In genomic region chr6:70172252-70172651, GRCh38 we compare ENCODE assay signal across 20 cellular contexts.
"Had no signal": no experiment of that assay in that cellular context is flagged by ENCODE, and none has a peak within 500 bp of the region (broad histone marks: within the 10 kb centered on the region; RNA-seq: fewer than 3 reads in every experiment).

No MANE protein-coding gene starts in this region.

- H3K27ac Mint-ChIP-seq: effector memory CD8-positive, alpha-beta T cell; natural killer cell treated with Interleukin-12 subunit alpha and Interleukin-12 subunit beta and Interleukin-15 and Interleukin-18, amount 100 ng/mL, for 72 hours; progenitor cell of endocrine pancreas; stimulated activated effector memory CD8-positive, alpha-beta T cell treated with anti-CD3 and anti-CD28 coated beads, Interleukin-12 subunit alpha, Interleukin-12 subunit beta, amount 100 ng/mL, for 72 hours had no signal

- H3K9me3 Mint-ChIP-seq: natural killer cell treated with Interleukin-12 subunit alpha and Interleukin-12 subunit beta and Interleukin-15 and Interleukin-18, amount 100 ng/mL, for 72 hours; stimulated activated effector memory CD8-positive, alpha-beta T cell treated with anti-CD3 and anti-CD28 coated beads, Interleukin-12 subunit alpha, Interleukin-12 subunit beta, amount 100 ng/mL, for 72 hours had no signal

- H3K9ac ChIP-seq: parathyroid adenoma had no signal

- H3K4me1 ChIP-seq: lower lobe of right lung, parathyroid adenoma, right lobe of liver, testis, tibial nerve, upper lobe of left lung had no signal

- H3K4me1 Mint-ChIP-seq: neural crest cell; stimulated activated effector memory CD8-positive, alpha-beta T cell treated with anti-CD3 and anti-CD28 coated beads, Interleukin-12 subunit alpha, Interleukin-12 subunit beta, amount 100 ng/mL, for 72 hours had no signal

- H3K36me3 ChIP-seq: lower lobe of right lung, neutrophil, right lobe of liver, tibial nerve, upper lobe of left lung had no signal

- H3K27me3 ChIP-seq: right lobe of liver, testis, tibial nerve, upper lobe of left lung had no signal

- ATAC-seq: effector memory CD8-positive, alpha-beta T cell; left ventricle myocardium superior; lower lobe of right lung; natural killer cell treated with Interleukin-12 subunit alpha and Interleukin-12 subunit beta and Interleukin-15 and Interleukin-18, amount 100 ng/mL, for 72 hours; right lobe of liver; stimulated activated effector memory CD8-positive, alpha-beta T cell treated with anti-CD3 and anti-CD28 coated beads, Interleukin-12 subunit alpha, Interleukin-12 subunit beta, amount 100 ng/mL, for 72 hours; stimulated activated naive CD8-positive, alpha-beta T cell treated with anti-CD3 and anti-CD28 coated beads, Interleukin-15, Interleukin-2, amounts not matched to agents 100 U/mL and 50 U/mL, for 24 hours had no signal

- H3K36me3 Mint-ChIP-seq: natural killer cell treated with Interleukin-12 subunit alpha and Interleukin-12 subunit beta and Interleukin-15 and Interleukin-18, amount 100 ng/mL, for 72 hours; stimulated activated effector memory CD8-positive, alpha-beta T cell treated with anti-CD3 and anti-CD28 coated beads, Interleukin-12 subunit alpha, Interleukin-12 subunit beta, amount 100 ng/mL, for 72 hours had no signal

- H3K27ac ChIP-seq: lower lobe of right lung, neutrophil, parathyroid adenoma, right lobe of liver, testis, tibial nerve, upper lobe of left lung had no signal

- H2AFZ ChIP-seq: parathyroid adenoma had no signal

- H3K9me3 ChIP-seq: lower lobe of right lung, neutrophil, right lobe of liver, testis, tibial nerve, upper lobe of left lung had no signal

- H3K79me2 ChIP-seq: parathyroid adenoma had no signal

- H3K4me3 ChIP-seq: lower lobe of right lung, right lobe of liver, testis, tibial nerve, upper lobe of left lung had no signal

- H3K4me3 Mint-ChIP-seq: effector memory CD8-positive, alpha-beta T cell; natural killer cell treated with Interleukin-12 subunit alpha and Interleukin-12 subunit beta and Interleukin-15 and Interleukin-18, amount 100 ng/mL, for 72 hours; neural crest cell; stimulated activated effector memory CD8-positive, alpha-beta T cell treated with anti-CD3 and anti-CD28 coated beads, Interleukin-12 subunit alpha, Interleukin-12 subunit beta, amount 100 ng/mL, for 72 hours had no signal

- DNase-seq: cortex of kidney; effector memory CD8-positive, alpha-beta T cell; left ventricle myocardium superior; lower lobe of right lung; right lobe of liver; small intestine; stimulated activated CD4-positive, alpha-beta T cell treated with anti-CD3 and anti-CD28 coated beads, Interleukin-12 subunit alpha, Interleukin-12 subunit beta, amount 100 ng/mL, for 4 hours; stimulated activated CD4-positive, alpha-beta T cell treated with anti-CD3 and anti-CD28 coated beads, Interleukin-1b, Interleukin-23, amount 100 ng/mL, for 48 hours; stimulated activated CD4-positive, alpha-beta T cell treated with anti-CD3 and anti-CD28 coated beads, Interleukin-4, amount 100 ng/mL, for 1 hour; stimulated activated naive CD8-positive, alpha-beta T cell treated with anti-CD3 and anti-CD28 coated beads, Interleukin-15, Interleukin-2, amounts not matched to agents 100 U/mL and 50 U/mL, for 24 hours; substantia nigra; testis; upper lobe of left lung had no signal
